27 cellular contexts compared by ENCODE assay signal in genomic region chr7:131255242-131255641, GRCh38.
"Had no signal": no experiment of that assay in that cellular context is flagged by ENCODE, and none has a peak within 500 bp of the region (broad histone marks: within the 10 kb centered on the region; RNA-seq: fewer than 3 reads in every experiment).

No MANE protein-coding gene starts in this region.

- H3K4me1 ChIP-seq: gastroesophageal sphincter, spleen, vagina had no signal

- H3K27ac ChIP-seq: brain microvascular endothelial cell, epithelial cell of prostate, gastroesophageal sphincter, spleen, thoracic aorta, vagina had no signal

- H3K36me3 Mint-ChIP-seq: type B pancreatic cell had no signal

- ATAC-seq: activated CD8-positive, alpha-beta memory T cell treated with anti-CD3 and anti-CD28 coated beads, Interleukin-2, amount 10 ng/mL, durations not matched to agents 7 days and 5 days; gastroesophageal sphincter; left cardiac atrium; natural killer cell treated with Interleukin-12 subunit alpha and Interleukin-12 subunit beta and Interleukin-15 and Interleukin-18, amount 100 ng/mL, for 72 hours had no signal

- H3K27me3 Mint-ChIP-seq: progenitor cell of endocrine pancreas, type B pancreatic cell had no signal

- H3K36me3 ChIP-seq: brain microvascular endothelial cell, gastroesophageal sphincter, spleen, thoracic aorta, vagina had no signal

- H3K9me3 ChIP-seq: thoracic aorta had no signal

- FAIRE-seq: islet of Langerhans had no signal

- H3K27ac Mint-ChIP-seq: activated B cell treated with CpG ODN at 0.5 μM for 24 hours; activated CD4-positive, alpha-beta memory T cell treated with anti-CD3 and anti-CD28 coated beads, Interleukin-2, amount 10 ng/mL, durations not matched to agents 7 days and 5 days; activated CD8-positive, alpha-beta memory T cell treated with anti-CD3 and anti-CD28 coated beads, Interleukin-2, amount 10 ng/mL, durations not matched to agents 7 days and 5 days; natural killer cell treated with Interleukin-12 subunit alpha and Interleukin-12 subunit beta and Interleukin-15 and Interleukin-18, amount 100 ng/mL, for 72 hours; progenitor cell of endocrine pancreas; type B pancreatic cell had no signal

- H3K27me3 ChIP-seq: brain microvascular endothelial cell, spleen, vagina had no signal

- H3K4me1 Mint-ChIP-seq: activated B cell treated with CpG ODN at 0.5 μM for 24 hours had no signal

- H3K4me3 ChIP-seq: gastroesophageal sphincter, spleen, thoracic aorta, vagina had no signal

- H3K4me3 Mint-ChIP-seq: activated B cell treated with CpG ODN at 0.5 μM for 24 hours; activated CD4-positive, alpha-beta memory T cell treated with anti-CD3 and anti-CD28 coated beads, Interleukin-2, amount 10 ng/mL, durations not matched to agents 7 days and 5 days; activated CD8-positive, alpha-beta memory T cell treated with anti-CD3 and anti-CD28 coated beads, Interleukin-2, amount 10 ng/mL, durations not matched to agents 7 days and 5 days; natural killer cell treated with Interleukin-12 subunit alpha and Interleukin-12 subunit beta and Interleukin-15 and Interleukin-18, amount 100 ng/mL, for 72 hours; type B pancreatic cell had no signal

- DNase-seq: activated B cell treated with CpG ODN at 0.5 μM for 24 hours; activated CD4-positive, alpha-beta memory T cell treated with anti-CD3 and anti-CD28 coated beads, Interleukin-2, amount 10 ng/mL, durations not matched to agents 7 days and 5 days; activated CD4-positive, alpha-beta T cell treated with anti-CD3 and anti-CD28 coated beads for 48 hours; activated CD8-positive, alpha-beta memory T cell treated with anti-CD3 and anti-CD28 coated beads, Interleukin-2, amount 10 ng/mL, durations not matched to agents 7 days and 5 days; activated effector memory CD4-positive, alpha-beta T cell treated with anti-CD3 and anti-CD28 coated beads, Interleukin-2, amount 50 U/mL, for 16 hours; activated naive CD4-positive, alpha-beta T cell treated with anti-CD3 and anti-CD28 coated beads, Interleukin-2, amount 50 U/mL, for 16 hours; activated T-cell treated with anti-CD3 and anti-CD28 coated beads for 4 hours; aorta; brain microvascular endothelial cell; caudate nucleus; dermis blood vessel endothelial cell; head of caudate nucleus; hypothalamus; left cardiac atrium; retina; spleen; stimulated activated CD4-positive, alpha-beta T cell treated with anti-CD3 and anti-CD28 coated beads, Interleukin-4, amount 100 ng/mL, for 1 hour; stimulated activated naive CD4-positive, alpha-beta T cell treated with Interleukin-2 at 50 U/mL for 16 hours; T-helper 9 cell had no signal
